In genomic region chr1:7549277-7549676, GRCh38 we compare ENCODE assay signal across 8 cellular contexts.
DNase-seq lines count a peak whose midpoint lies in the region; ATAC-seq, FAIRE-seq and TF ChIP-seq lines count a peak whose summit lies in the region.

No MANE protein-coding gene starts in this region.

- H3K9me3 Mint-ChIP-seq in activated CD4-positive, alpha-beta T cell treated with anti-CD3 and anti-CD28 coated beads, Interleukin-2, amount 10 ng/mL, durations not matched to agents 24 days and 14 days: no peaks in the 10 kb centered on the region

- WGBS in esophagus muscularis mucosa: 40% methylated on average over 4 of the region's 6 CpGs

- peak overlapping the region; percentile 20 for H3K4me3 Mint-ChIP-seq in activated CD4-positive, alpha-beta T cell treated with anti-CD3 and anti-CD28 coated beads, Interleukin-2, amount 10 ng/mL, durations not matched to agents 24 days and 14 days

- FAIRE-seq in H54 (lab: Jason Lieb, UNC): peak; percentile 90

- H3K4me3 ChIP-seq in right atrium auricular region (no peak overlapping the region), thoracic aorta (no peak overlapping the region), esophagus muscularis mucosa (no peak overlapping the region)

- H3K36me3 Mint-ChIP-seq in activated CD4-positive, alpha-beta T cell treated with anti-CD3 and anti-CD28 coated beads, Interleukin-2, amount 10 ng/mL, durations not matched to agents 24 days and 14 days (ENCODE audit: low read depth): no peaks in the 10 kb centered on the region

- H3K4me1 ChIP-seq in right atrium auricular region (peaks cover 0 to 39% of the 10 kb centered on the region in 2 donors), thoracic aorta (ENCODE audit: control insufficient read depth in 1 of 2, low read depth in 2 of 2) (peaks cover 9 to 14% of the 10 kb centered on the region in 2 donors), esophagus muscularis mucosa (peaks cover 16 to 26% (median 24%) of the 10 kb centered on the region in 4 donors)

- H3K27me3 Mint-ChIP-seq in activated CD4-positive, alpha-beta T cell treated with anti-CD3 and anti-CD28 coated beads, Interleukin-2, amount 10 ng/mL, durations not matched to agents 24 days and 14 days: peaks cover 2% of the 10 kb centered on the region

- H3K27ac Mint-ChIP-seq in activated CD4-positive, alpha-beta T cell treated with anti-CD3 and anti-CD28 coated beads, Interleukin-2, amount 10 ng/mL, durations not matched to agents 24 days and 14 days: peak overlapping the region; percentile 92

- no peak for ATAC-seq in thoracic aorta (ENCODE audit: insufficient number of reproducible peaks, low FRiP score, low read depth)
- no peak for ATAC-seq in HG03520 (IDR thresholded peaks at IDR 0.05; ENCODE audit: unreplicated experiment)
- ATAC-seq in HG02938 (IDR thresholded peaks at IDR 0.05; ENCODE audit: unreplicated experiment): no peak

- peak overlapping the region; percentile 39 to 48 for H3K27ac ChIP-seq in right atrium auricular region
- peak overlapping the region; percentile 34 to 37 for H3K27ac ChIP-seq in thoracic aorta
- no peak overlapping the region for H3K27ac ChIP-seq in esophagus muscularis mucosa (replicated peaks in 1 of 4)

- H3K4me1 Mint-ChIP-seq in activated CD4-positive, alpha-beta T cell treated with anti-CD3 and anti-CD28 coated beads, Interleukin-2, amount 10 ng/mL, durations not matched to agents 24 days and 14 days: peaks cover 11% of the 10 kb centered on the region

- in situ Hi-C loops in ACHN (cut with HindIII; ENCODE audit: low pct_ligation_motif_present, low pct_unique_long_range_greater_than_20kb, low sequenced_read_pairs): no loop called here

- intact Hi-C loops in activated CD4-positive, alpha-beta T cell treated with anti-CD3 and anti-CD28 coated beads, Interleukin-2, amount 10 ng/mL, durations not matched to agents 24 days and 14 days (cut with micrococcal nuclease): no loop called here
- intact Hi-C loops in esophagus muscularis mucosa (cut with DNase I): no loop called here

- no peak for TF ChIP-seq EP300 in esophagus muscularis mucosa (IDR thresholded peaks at IDR 0.05)

- TF ChIP-seq CTCF in right atrium auricular region (IDR thresholded peaks at IDR 0.05): no peak
- no peak for TF ChIP-seq CTCF in thoracic aorta (IDR thresholded peaks at IDR 0.05)
- TF ChIP-seq CTCF in esophagus muscularis mucosa (IDR thresholded peaks at IDR 0.05): no peak

- H3K36me3 ChIP-seq in right atrium auricular region (no peaks in the 10 kb centered on the region), thoracic aorta (no peaks in the 10 kb centered on the region), esophagus muscularis mucosa (no peaks in the 10 kb centered on the region)

- TF ChIP-seq POLR2A in H54 (IDR thresholded peaks at IDR 0.05; ENCODE audit: low read depth, low read length) (no peak), esophagus muscularis mucosa (IDR thresholded peaks at IDR 0.05; ENCODE audit: low read depth) (no peak)

- no peaks in the 10 kb centered on the region for H3K27me3 ChIP-seq in right atrium auricular region
- no peaks in the 10 kb centered on the region for H3K27me3 ChIP-seq in thoracic aorta (replicated peaks; ENCODE audit: insufficient read depth)
- peaks cover 0 to 9% (median 0%) of the 10 kb centered on the region in 4 donors for H3K27me3 ChIP-seq in esophagus muscularis mucosa

- H3K9me3 ChIP-seq in right atrium auricular region (no peaks in the 10 kb centered on the region), thoracic aorta (no peaks in the 10 kb centered on the region), esophagus muscularis mucosa (peaks cover 0 to 5% (median 0%) of the 10 kb centered on the region in 4 donors)

- DNase-seq in ACHN (peak; percentile 88), H54 (ENCODE audit: insufficient read length, low spot score) (peak; percentile 79), right atrium auricular region (ENCODE audit: low spot score) (no peak), thoracic aorta (ENCODE audit: low spot score) (no peak), esophagus muscularis mucosa (ENCODE audit: extremely low spot score) (no peak)
- peak; percentile 82 for DNase-seq in activated CD4-positive, alpha-beta T cell treated with anti-CD3 and anti-CD28 coated beads, Interleukin-2, amount 10 ng/mL, durations not matched to agents 24 days and 14 days

Comparison
In these comparisons a context has a peak if more than half of its experiments do, and no peak if none do; other contexts are left out.
1. DNase-seq: peak in ACHN (single experiment), H54 (single experiment) and activated CD4-positive, alpha-beta T cell treated with anti-CD3 and anti-CD28 coated beads, Interleukin-2, amount 10 ng/mL, durations not matched to agents 24 days and 14 days (single experiment); none in right atrium auricular region (single experiment), thoracic aorta (single experiment) and esophagus muscularis mucosa (single experiment).
2. H3K27ac ChIP-seq: peak in right atrium auricular region (2 of 2) and thoracic aorta (2 of 2); none in esophagus muscularis mucosa (0 of 4).